Comparison of ENCODE assay signal across 1 cellular context in the genomic region with DNA sequence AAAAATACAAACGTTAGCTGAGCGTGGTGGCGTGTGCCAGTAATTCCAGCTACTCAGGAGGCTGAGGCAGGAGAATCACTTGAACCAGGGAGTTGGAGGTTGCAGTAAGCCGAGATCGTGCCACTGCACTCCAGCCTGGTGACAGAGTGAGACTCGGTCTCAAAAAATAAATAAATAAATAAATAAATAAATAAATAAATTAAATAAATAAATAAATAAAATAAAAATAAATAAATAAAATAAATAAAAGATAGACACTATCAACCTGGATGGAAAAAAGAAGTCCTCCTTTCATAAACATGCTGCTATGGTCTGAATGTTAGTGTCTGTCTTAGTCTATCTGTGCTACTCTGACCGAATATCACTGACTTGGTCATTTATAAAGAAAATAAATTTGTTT. TPM values are rescaled to one million over a fixed set of nuclear protein-coding genes. Genes with fewer than 3 reads are reported as not detected.
"Had no signal": no experiment of that assay in that cellular context is flagged by ENCODE, and none has a peak within 500 bp of the region (broad histone marks: within the 10 kb centered on the region; RNA-seq: fewer than 3 reads in every experiment).

No MANE protein-coding gene starts in this region.

RNA-seq across cellular contexts. Expression of a gene that starts 4.5 kb away (rescaled TPM):
- total RNA-seq: SJCRH30 had no signal
